In the genomic region with DNA sequence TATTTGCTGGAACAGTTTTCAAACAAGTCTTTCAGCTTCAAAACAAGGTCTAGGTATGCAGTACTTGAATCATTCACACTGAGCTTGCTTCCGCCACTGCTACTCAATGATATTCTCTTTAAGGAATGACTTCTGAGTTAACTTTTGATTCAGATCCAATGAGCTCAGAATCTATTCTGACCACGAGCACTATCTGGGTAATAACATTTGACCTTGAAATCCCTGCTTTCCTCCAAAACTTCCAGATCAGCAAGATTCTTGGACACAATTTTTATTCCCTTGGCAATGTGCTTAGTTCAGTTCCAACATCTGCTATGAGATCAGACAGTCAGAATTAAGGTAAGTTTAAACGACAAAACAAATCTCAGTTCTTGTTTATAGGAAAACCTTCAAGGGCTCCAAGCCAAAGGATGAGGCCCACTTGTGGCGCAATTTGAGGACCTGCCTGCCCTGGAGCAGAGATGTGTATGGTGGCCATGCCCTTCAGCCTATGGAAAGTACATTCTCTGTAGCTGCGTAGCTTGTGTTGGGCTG, we compare ENCODE assay signal across 8 cellular contexts.
DNase-seq lines count a peak whose midpoint lies in the region; ATAC-seq and TF ChIP-seq lines count a peak whose summit lies in the region.

No MANE protein-coding gene starts in this region.

- H3K27me3 ChIP-seq in Karpas-422 (ENCODE audit: low read length) (no peaks in the 10 kb centered on the region), muscle layer of colon (ENCODE audit: control insufficient read depth in 1 of 2, insufficient read depth in 2 of 2, low read length in 2 of 2) (no peaks in the 10 kb centered on the region)

- H3K36me3 ChIP-seq in Karpas-422 (ENCODE audit: insufficient read depth, low read length) (no peaks in the 10 kb centered on the region), muscle layer of colon (ENCODE audit: insufficient read depth, low read length) (peaks cover 6% of the 10 kb centered on the region)

- peak; percentile 83 for DNase-seq in AG04449 (ENCODE audit: low read depth, low spot score)
- DNase-seq in Karpas-422: peak; percentile 61
- DNase-seq in choroid plexus epithelial cell (ENCODE audit: low read depth): peak; percentile 94
- DNase-seq in SIG-M5 (lab: John Stamatoyannopoulos, UW): no peak
- DNase-seq in GM20000 (ENCODE audit: low spot score): no peak

- ATAC-seq in GM18868 (IDR thresholded peaks at IDR 0.05; ENCODE audit: unreplicated experiment): no peak
- no peak for ATAC-seq in GM21381 (IDR thresholded peaks at IDR 0.05; ENCODE audit: unreplicated experiment)

- H2AFZ ChIP-seq in Karpas-422 (ENCODE audit: low read length): no peak overlapping the region

- H3K4me1 ChIP-seq in Karpas-422 (ENCODE audit: low read length): peaks cover 91% of the 10 kb centered on the region
- H3K4me1 ChIP-seq in muscle layer of colon (ENCODE audit: insufficient read depth, low read length): peaks cover 100% of the 10 kb centered on the region

- POLR2A ChIA-PET in AG04449 (lab: Yijun Ruan, JAX): interaction anchor here (0.8 to 1.5 kb wide), 6 partner anchors 23 to 269 kb away, joined by 3 read pairs; no protein-coding TSS in a partner anchor

- peaks cover 55% of the 10 kb centered on the region for H3K79me2 ChIP-seq in Karpas-422 (ENCODE audit: low read length)

- H3K9me2 ChIP-seq in Karpas-422 (replicated peaks; ENCODE audit: insufficient read depth, low read length): no peaks in the 10 kb centered on the region

- H3K27ac ChIP-seq in Karpas-422 (ENCODE audit: low read length): peak overlapping the region; percentile 94
- H3K27ac ChIP-seq in muscle layer of colon (ENCODE audit: low read depth, low read length): peak overlapping the region; percentile 97

- peak overlapping the region; percentile 61 for H3K4me3 ChIP-seq in AG04449 (ENCODE audit: low read depth, low read length)
- H3K4me3 ChIP-seq in Karpas-422 (ENCODE audit: low read length): peak overlapping the region; percentile 57
- no peak overlapping the region for H3K4me3 ChIP-seq in choroid plexus epithelial cell (ENCODE audit: low read depth, low read length)
- peak overlapping the region; percentile 29 to 64 for H3K4me3 ChIP-seq in muscle layer of colon (ENCODE audit: low read depth in 1 of 2, low read length in 2 of 2)

- H3K9ac ChIP-seq in Karpas-422 (ENCODE audit: low read length) (peak overlapping the region; percentile 62), muscle layer of colon (ENCODE audit: low read length) (peak overlapping the region; percentile 82)

- H3K9me3 ChIP-seq in Karpas-422 (ENCODE audit: low read length) (no peaks in the 10 kb centered on the region), muscle layer of colon (ENCODE audit: low read length) (no peaks in the 10 kb centered on the region)

- CTCF ChIA-PET in AG04449 (lab: Yijun Ruan, JAX): interaction anchor here (2.1 to 13.5 kb wide), 5 partner anchors 9 to 199 kb away, joined by 5 to 171 read pairs (median 28); no protein-coding TSS in a partner anchor

- no peak for TF ChIP-seq CTCF in AG04449 (IDR thresholded peaks at IDR 0.05; ENCODE audit: insufficient read depth, low read length, missing control alignments)
- no peak for TF ChIP-seq CTCF in choroid plexus epithelial cell (conservative IDR thresholded peaks at IDR 0.05; ENCODE audit: low read depth, low read length)
- TF ChIP-seq CTCF in GM20000 (IDR thresholded peaks at IDR 0.05; ENCODE audit: extremely low read depth, missing control alignments): no peak

- no peaks in the 10 kb centered on the region for H4K20me1 ChIP-seq in Karpas-422 (ENCODE audit: insufficient read depth, low read depth, low read length)

- peak overlapping the region; percentile 78 for H3K4me2 ChIP-seq in Karpas-422 (ENCODE audit: low read depth, low read length, poor library complexity, severe bottlenecking)

Comparison
In these comparisons a context has a peak if more than half of its experiments do, and no peak if none do; other contexts are left out.
1. DNase-seq: peak in AG04449 (single experiment), Karpas-422 (single experiment) and choroid plexus epithelial cell (single experiment); none in SIG-M5 (single experiment) and GM20000 (single experiment).